1 cellular context compared by ENCODE assay signal in the genomic region with DNA sequence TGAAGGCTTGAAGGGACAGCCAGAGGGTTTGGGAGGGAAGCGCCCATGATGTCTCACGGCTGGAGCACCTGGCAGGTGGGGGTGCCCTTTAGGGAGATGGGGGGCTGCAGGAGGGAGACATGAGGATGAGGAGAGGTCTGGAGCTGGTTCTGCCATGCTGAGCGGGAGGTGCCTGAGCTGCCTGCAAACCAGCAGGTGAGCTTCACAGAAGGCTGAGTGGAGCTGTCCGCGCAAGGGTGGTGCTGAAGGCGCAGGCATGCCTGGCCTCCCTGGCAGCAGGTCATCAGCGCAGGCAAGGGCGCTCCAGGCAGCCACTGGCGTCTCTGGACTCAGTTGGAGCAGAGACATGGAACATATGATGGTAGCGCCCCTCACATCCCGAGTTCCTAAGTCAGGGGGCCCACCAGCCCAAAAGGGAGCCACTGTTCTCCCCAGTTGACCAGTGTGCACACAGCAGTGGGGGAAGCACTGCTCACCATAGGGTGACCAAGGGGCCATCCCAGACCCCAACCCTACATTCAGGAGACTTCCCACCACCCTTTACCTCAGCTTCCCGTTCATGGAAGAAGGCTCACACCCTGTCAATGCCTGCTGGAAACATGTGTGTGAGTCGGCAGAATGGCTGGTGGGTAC.
TF ChIP-seq lines count a peak whose summit lies in the region.

No MANE protein-coding gene starts in this region.

TF ChIP-seq in HepG2, 621 proteins besides CTCF, POLR2A, EP300 and RAD21 (continued from another document and continues in another):
- TF ChIP-seq, protein P1, sequence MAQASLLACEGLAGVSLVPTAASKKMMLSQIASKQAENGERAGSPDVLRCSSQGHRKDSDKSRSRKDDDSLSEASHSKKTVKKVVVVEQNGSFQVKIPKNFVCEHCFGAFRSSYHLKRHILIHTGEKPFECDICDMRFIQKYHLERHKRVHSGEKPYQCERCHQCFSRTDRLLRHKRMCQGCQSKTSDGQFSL (CRISPR knock-in tag; IDR thresholded peaks at IDR 0.05), result 0 out of 2 replicates have a peak, but pooled peaks have one; percentile 68
- TF ChIP-seq, protein P2, sequence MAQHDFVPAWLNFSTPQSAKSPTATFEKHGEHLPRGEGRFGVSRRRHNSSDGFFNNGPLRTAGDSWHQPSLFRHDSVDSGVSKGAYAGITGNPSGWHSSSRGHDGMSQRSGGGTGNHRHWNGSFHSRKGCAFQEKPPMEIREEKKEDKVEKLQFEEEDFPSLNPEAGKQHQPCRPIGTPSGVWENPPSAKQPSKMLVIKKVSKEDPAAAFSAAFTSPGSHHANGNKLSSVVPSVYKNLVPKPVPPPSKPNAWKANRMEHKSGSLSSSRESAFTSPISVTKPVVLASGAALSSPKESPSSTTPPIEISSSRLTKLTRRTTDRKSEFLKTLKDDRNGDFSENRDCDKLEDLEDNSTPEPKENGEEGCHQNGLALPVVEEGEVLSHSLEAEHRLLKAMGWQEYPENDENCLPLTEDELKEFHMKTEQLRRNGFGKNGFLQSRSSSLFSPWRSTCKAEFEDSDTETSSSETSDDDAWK (CRISPR knock-in tag; IDR thresholded peaks at IDR 0.05), result no peak
- no peak for TF ChIP-seq DNMT1 (CRISPR knock-in tag; IDR thresholded peaks at IDR 0.05)
- TF ChIP-seq HES4 (CRISPR knock-in tag; IDR thresholded peaks at IDR 0.05; ENCODE audit: borderline replicate concordance), result peak; percentile 97
- TF ChIP-seq, protein P3, sequence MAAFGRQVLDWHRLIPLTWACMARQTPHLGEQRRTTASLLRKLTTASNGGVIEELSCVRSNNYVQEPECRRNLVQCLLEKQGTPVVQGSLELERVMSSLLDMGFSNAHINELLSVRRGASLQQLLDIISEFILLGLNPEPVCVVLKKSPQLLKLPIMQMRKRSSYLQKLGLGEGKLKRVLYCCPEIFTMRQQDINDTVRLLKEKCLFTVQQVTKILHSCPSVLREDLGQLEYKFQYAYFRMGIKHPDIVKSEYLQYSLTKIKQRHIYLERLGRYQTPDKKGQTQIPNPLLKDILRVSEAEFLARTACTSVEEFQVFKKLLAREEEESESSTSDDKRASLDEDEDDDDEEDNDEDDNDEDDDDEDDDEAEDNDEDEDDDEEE (CRISPR knock-in tag; IDR thresholded peaks at IDR 0.05), result peak; percentile 92; the same call in 1 of the 2 replicates
- peak; percentile 85; the same call in 1 of the 2 replicates for TF ChIP-seq DNMT3B (CRISPR knock-in tag; conservative IDR thresholded peaks at IDR 0.05)
- TF ChIP-seq ZFP90 (CRISPR knock-in tag; IDR thresholded peaks at IDR 0.05; ENCODE audit: borderline replicate concordance), result peak; percentile 64; the same call in 1 of the 2 replicates
- 0 out of 2 replicates have a peak, but pooled peaks have one; percentile 80 for TF ChIP-seq ZNF256 (CRISPR knock-in tag; conservative IDR thresholded peaks at IDR 0.05)
- peak in 1 of 2 experiments; percentile 98; a peak in 2 of 4 replicates for TF ChIP-seq KLF16 (CRISPR knock-in tag; IDR thresholded peaks at IDR 0.05)
- no peak for TF ChIP-seq TBX3 (IDR thresholded peaks at IDR 0.05; ENCODE audit: borderline replicate concordance)
- peak; percentile 18; the same call in 1 of the 2 replicates for TF ChIP-seq BHLHE40 (IDR thresholded peaks at IDR 0.05; ENCODE audit: low read length)
- no peak for TF ChIP-seq U2AF1 (optimal IDR thresholded peaks at IDR 0.05; ENCODE audit: low read depth, low read length)
- TF ChIP-seq MTA1 (CRISPR knock-in tag; IDR thresholded peaks at IDR 0.05; ENCODE audit: borderline replicate concordance), result 0 out of 2 replicates have a peak, but pooled peaks have one; percentile 42
- peak; percentile 67; the same call in 1 of the 2 replicates for TF ChIP-seq MYC (CRISPR knock-in tag; IDR thresholded peaks at IDR 0.05; ENCODE audit: borderline replicate concordance)
- peak; percentile 35; the same call in 1 of the 2 replicates for TF ChIP-seq NFYB (CRISPR knock-in tag; IDR thresholded peaks at IDR 0.05)
- TF ChIP-seq SP140L (CRISPR knock-in tag; IDR thresholded peaks at IDR 0.05; ENCODE audit: borderline replicate concordance), result peak; percentile 79; the same call in 1 of the 2 replicates
- TF ChIP-seq, protein P4, sequence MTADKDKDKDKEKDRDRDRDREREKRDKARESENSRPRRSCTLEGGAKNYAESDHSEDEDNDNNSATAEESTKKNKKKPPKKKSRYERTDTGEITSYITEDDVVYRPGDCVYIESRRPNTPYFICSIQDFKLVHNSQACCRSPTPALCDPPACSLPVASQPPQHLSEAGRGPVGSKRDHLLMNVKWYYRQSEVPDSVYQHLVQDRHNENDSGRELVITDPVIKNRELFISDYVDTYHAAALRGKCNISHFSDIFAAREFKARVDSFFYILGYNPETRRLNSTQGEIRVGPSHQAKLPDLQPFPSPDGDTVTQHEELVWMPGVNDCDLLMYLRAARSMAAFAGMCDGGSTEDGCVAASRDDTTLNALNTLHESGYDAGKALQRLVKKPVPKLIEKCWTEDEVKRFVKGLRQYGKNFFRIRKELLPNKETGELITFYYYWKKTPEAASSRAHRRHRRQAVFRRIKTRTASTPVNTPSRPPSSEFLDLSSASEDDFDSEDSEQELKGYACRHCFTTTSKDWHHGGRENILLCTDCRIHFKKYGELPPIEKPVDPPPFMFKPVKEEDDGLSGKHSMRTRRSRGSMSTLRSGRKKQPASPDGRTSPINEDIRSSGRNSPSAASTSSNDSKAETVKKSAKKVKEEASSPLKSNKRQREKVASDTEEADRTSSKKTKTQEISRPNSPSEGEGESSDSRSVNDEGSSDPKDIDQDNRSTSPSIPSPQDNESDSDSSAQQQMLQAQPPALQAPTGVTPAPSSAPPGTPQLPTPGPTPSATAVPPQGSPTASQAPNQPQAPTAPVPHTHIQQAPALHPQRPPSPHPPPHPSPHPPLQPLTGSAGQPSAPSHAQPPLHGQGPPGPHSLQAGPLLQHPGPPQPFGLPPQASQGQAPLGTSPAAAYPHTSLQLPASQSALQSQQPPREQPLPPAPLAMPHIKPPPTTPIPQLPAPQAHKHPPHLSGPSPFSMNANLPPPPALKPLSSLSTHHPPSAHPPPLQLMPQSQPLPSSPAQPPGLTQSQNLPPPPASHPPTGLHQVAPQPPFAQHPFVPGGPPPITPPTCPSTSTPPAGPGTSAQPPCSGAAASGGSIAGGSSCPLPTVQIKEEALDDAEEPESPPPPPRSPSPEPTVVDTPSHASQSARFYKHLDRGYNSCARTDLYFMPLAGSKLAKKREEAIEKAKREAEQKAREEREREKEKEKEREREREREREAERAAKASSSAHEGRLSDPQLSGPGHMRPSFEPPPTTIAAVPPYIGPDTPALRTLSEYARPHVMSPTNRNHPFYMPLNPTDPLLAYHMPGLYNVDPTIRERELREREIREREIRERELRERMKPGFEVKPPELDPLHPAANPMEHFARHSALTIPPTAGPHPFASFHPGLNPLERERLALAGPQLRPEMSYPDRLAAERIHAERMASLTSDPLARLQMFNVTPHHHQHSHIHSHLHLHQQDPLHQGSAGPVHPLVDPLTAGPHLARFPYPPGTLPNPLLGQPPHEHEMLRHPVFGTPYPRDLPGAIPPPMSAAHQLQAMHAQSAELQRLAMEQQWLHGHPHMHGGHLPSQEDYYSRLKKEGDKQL (CRISPR knock-in tag; IDR thresholded peaks at IDR 0.05; ENCODE audit: low read depth), result no peak
- TF ChIP-seq SMAD1 (CRISPR knock-in tag; IDR thresholded peaks at IDR 0.05; ENCODE audit: borderline replicate concordance, low read depth), result peak; percentile 66; the same call in 1 of the 2 replicates
- no peak for TF ChIP-seq SRF (IDR thresholded peaks at IDR 0.05; ENCODE audit: low read depth, low read length)
- peak; percentile 92 for TF ChIP-seq REL (CRISPR knock-in tag; conservative IDR thresholded peaks at IDR 0.05)
- TF ChIP-seq TEAD2 (CRISPR knock-in tag; IDR thresholded peaks at IDR 0.05), result no peak
- TF ChIP-seq FOXK1 (CRISPR knock-in tag; IDR thresholded peaks at IDR 0.05; ENCODE audit: borderline replicate concordance, low read depth), result peak; percentile 85; the same call in 1 of the 2 replicates
- no peak for TF ChIP-seq ZNF496 (CRISPR knock-in tag; IDR thresholded peaks at IDR 0.05; ENCODE audit: insufficient replicate concordance)
- TF ChIP-seq, protein P5, sequence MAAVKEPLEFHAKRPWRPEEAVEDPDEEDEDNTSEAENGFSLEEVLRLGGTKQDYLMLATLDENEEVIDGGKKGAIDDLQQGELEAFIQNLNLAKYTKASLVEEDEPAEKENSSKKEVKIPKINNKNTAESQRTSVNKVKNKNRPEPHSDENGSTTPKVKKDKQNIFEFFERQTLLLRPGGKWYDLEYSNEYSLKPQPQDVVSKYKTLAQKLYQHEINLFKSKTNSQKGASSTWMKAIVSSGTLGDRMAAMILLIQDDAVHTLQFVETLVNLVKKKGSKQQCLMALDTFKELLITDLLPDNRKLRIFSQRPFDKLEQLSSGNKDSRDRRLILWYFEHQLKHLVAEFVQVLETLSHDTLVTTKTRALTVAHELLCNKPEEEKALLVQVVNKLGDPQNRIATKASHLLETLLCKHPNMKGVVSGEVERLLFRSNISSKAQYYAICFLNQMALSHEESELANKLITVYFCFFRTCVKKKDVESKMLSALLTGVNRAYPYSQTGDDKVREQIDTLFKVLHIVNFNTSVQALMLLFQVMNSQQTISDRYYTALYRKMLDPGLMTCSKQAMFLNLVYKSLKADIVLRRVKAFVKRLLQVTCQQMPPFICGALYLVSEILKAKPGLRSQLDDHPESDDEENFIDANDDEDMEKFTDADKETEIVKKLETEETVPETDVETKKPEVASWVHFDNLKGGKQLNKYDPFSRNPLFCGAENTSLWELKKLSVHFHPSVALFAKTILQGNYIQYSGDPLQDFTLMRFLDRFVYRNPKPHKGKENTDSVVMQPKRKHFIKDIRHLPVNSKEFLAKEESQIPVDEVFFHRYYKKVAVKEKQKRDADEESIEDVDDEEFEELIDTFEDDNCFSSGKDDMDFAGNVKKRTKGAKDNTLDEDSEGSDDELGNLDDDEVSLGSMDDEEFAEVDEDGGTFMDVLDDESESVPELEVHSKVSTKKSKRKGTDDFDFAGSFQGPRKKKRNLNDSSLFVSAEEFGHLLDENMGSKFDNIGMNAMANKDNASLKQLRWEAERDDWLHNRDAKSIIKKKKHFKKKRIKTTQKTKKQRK (IDR thresholded peaks at IDR 0.05; ENCODE audit: low read length), result no peak
- 0 out of 2 replicates have a peak, but pooled peaks have one; percentile 8 for TF ChIP-seq NAIF1 (CRISPR knock-in tag; IDR thresholded peaks at IDR 0.05; ENCODE audit: borderline replicate concordance)
- no peak for TF ChIP-seq SPEN (CRISPR knock-in tag; IDR thresholded peaks at IDR 0.05; ENCODE audit: low read depth)
- TF ChIP-seq ISL2 (CRISPR knock-in tag; IDR thresholded peaks at IDR 0.05), result peak; percentile 24; the same call in 1 of the 2 replicates
- TF ChIP-seq, protein P6, sequence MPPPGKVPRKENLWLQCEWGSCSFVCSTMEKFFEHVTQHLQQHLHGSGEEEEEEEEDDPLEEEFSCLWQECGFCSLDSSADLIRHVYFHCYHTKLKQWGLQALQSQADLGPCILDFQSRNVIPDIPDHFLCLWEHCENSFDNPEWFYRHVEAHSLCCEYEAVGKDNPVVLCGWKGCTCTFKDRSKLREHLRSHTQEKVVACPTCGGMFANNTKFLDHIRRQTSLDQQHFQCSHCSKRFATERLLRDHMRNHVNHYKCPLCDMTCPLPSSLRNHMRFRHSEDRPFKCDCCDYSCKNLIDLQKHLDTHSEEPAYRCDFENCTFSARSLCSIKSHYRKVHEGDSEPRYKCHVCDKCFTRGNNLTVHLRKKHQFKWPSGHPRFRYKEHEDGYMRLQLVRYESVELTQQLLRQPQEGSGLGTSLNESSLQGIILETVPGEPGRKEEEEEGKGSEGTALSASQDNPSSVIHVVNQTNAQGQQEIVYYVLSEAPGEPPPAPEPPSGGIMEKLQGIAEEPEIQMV (CRISPR knock-in tag; IDR thresholded peaks at IDR 0.05; ENCODE audit: low read depth), result peak; percentile 90; the same call in 1 of the 2 replicates
- peak; percentile 67 for TF ChIP-seq ZNF350 (CRISPR knock-in tag; IDR thresholded peaks at IDR 0.05; ENCODE audit: borderline replicate concordance, low read depth)
- no peak for TF ChIP-seq NFIB (CRISPR knock-in tag; IDR thresholded peaks at IDR 0.05; ENCODE audit: borderline replicate concordance)
- TF ChIP-seq NR2C2 (CRISPR knock-in tag; IDR thresholded peaks at IDR 0.05; ENCODE audit: borderline replicate concordance), result 0 out of 2 replicates have a peak, but pooled peaks have one; percentile 18
- TF ChIP-seq ZNF772 (CRISPR knock-in tag; IDR thresholded peaks at IDR 0.05), result peak; percentile 92; the same call in 1 of the 2 replicates
- TF ChIP-seq RBM39 (IDR thresholded peaks at IDR 0.05; ENCODE audit: low read depth, low read length, poor library complexity, severe bottlenecking), result no peak
- peak; percentile 96 for TF ChIP-seq ZMAT3 (CRISPR knock-in tag; conservative IDR thresholded peaks at IDR 0.05)
- no peak for TF ChIP-seq ZNF24 (IDR thresholded peaks at IDR 0.05)
- TF ChIP-seq, protein P7, sequence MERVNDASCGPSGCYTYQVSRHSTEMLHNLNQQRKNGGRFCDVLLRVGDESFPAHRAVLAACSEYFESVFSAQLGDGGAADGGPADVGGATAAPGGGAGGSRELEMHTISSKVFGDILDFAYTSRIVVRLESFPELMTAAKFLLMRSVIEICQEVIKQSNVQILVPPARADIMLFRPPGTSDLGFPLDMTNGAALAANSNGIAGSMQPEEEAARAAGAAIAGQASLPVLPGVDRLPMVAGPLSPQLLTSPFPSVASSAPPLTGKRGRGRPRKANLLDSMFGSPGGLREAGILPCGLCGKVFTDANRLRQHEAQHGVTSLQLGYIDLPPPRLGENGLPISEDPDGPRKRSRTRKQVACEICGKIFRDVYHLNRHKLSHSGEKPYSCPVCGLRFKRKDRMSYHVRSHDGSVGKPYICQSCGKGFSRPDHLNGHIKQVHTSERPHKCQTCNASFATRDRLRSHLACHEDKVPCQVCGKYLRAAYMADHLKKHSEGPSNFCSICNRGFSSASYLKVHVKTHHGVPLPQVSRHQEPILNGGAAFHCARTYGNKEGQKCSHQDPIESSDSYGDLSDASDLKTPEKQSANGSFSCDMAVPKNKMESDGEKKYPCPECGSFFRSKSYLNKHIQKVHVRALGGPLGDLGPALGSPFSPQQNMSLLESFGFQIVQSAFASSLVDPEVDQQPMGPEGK (CRISPR knock-in tag; IDR thresholded peaks at IDR 0.05), result peak; percentile 75
- TF ChIP-seq MBNL3 (CRISPR knock-in tag; conservative IDR thresholded peaks at IDR 0.05), result no peak
- TF ChIP-seq, protein P8, sequence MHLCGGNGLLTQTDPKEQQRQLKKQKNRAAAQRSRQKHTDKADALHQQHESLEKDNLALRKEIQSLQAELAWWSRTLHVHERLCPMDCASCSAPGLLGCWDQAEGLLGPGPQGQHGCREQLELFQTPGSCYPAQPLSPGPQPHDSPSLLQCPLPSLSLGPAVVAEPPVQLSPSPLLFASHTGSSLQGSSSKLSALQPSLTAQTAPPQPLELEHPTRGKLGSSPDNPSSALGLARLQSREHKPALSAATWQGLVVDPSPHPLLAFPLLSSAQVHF (CRISPR knock-in tag; IDR thresholded peaks at IDR 0.05), result peak; percentile 59; the same call in 1 of the 2 replicates
- TF ChIP-seq ISX (CRISPR knock-in tag; conservative IDR thresholded peaks at IDR 0.05), result 0 out of 2 replicates have a peak, but pooled peaks have one; percentile 85
- peak; percentile 49 for TF ChIP-seq STAG1 (CRISPR knock-in tag; IDR thresholded peaks at IDR 0.05)
- no peak for TF ChIP-seq POLR2AphosphoS5 (IDR thresholded peaks at IDR 0.05; ENCODE audit: low read depth, low read length)
- peak; percentile 76 for TF ChIP-seq SALL2 (CRISPR knock-in tag; IDR thresholded peaks at IDR 0.05)
- TF ChIP-seq RBM22 (optimal IDR thresholded peaks at IDR 0.05; ENCODE audit: low read length), result no peak
- TF ChIP-seq MIER3 (CRISPR knock-in tag; IDR thresholded peaks at IDR 0.05; ENCODE audit: borderline replicate concordance), result peak; percentile 91
- TF ChIP-seq ZNF484 (CRISPR knock-in tag; IDR thresholded peaks at IDR 0.05; ENCODE audit: borderline replicate concordance, low read depth), result peak; percentile 87; the same call in 1 of the 2 replicates
- TF ChIP-seq SRSF1 (optimal IDR thresholded peaks at IDR 0.05; ENCODE audit: low read depth, low read length), result no peak
- TF ChIP-seq PRMT3 (CRISPR knock-in tag; IDR thresholded peaks at IDR 0.05; ENCODE audit: borderline replicate concordance, low read depth), result peak; percentile 79; the same call in 1 of the 2 replicates
- TF ChIP-seq EZH2 (conservative IDR thresholded peaks at IDR 0.05; ENCODE audit: low read depth, low read length), result no peak
